Comparison of ENCODE assay signal across 8 cellular contexts in genomic region chr5:57383093-57383861, GRCh38.
A peak's percentile ranks its signal among the peaks of the same experiment; 100 is the strongest.
DNase-seq lines count a peak whose midpoint lies in the region; ATAC-seq, FAIRE-seq and TF ChIP-seq lines count a peak whose summit lies in the region.

No MANE protein-coding gene starts in this region.

- no peak overlapping the region for H3K4ac ChIP-seq in trophoblast cell (ENCODE audit: low read depth, low read length)

- H3K4me2 ChIP-seq in trophoblast cell (ENCODE audit: low read length), result no peak overlapping the region

- H3K23ac ChIP-seq in trophoblast cell (ENCODE audit: low read length), result no peak overlapping the region

- TF ChIP-seq CTCF in choroid plexus epithelial cell (conservative IDR thresholded peaks at IDR 0.05; ENCODE audit: low read depth, low read length), result peak; percentile 59

- peaks cover 3 to 7% of the 10 kb centered on the region in 2 experiments for H3K4me1 ChIP-seq in trophoblast cell (ENCODE audit: control insufficient read depth in 1 of 2, insufficient read depth in 2 of 2, low read length in 2 of 2)

- H3K79me1 ChIP-seq in trophoblast cell (ENCODE audit: low read length), result peaks cover 3% of the 10 kb centered on the region

- no peak overlapping the region for H4K8ac ChIP-seq in trophoblast cell (ENCODE audit: low read depth, low read length)

- peak; percentile 30 for FAIRE-seq in RCC 7860 (lab: Jason Lieb, UNC)

- peak; percentile 97 for DNase-seq in ELR (ENCODE audit: low read depth)
- peak; percentile 81 for DNase-seq in RCC 7860 (ENCODE audit: low spot score)
- peak; percentile 85 for DNase-seq in choroid plexus epithelial cell (ENCODE audit: low read depth)
- peak; percentile 93 to 96 for DNase-seq in trophoblast cell
- no peak for DNase-seq in NCI-H524 treated with DMSO at 0.1 percent for 48 hours (lab: John Stamatoyannopoulos, UW)
- DNase-seq in NCI-H774 (lab: John Stamatoyannopoulos, UW), result no peak

- H2BK5ac ChIP-seq in trophoblast cell (ENCODE audit: low read depth, low read length, poor library complexity), result no peak overlapping the region

- H3K4me3 ChIP-seq in choroid plexus epithelial cell (ENCODE audit: low read depth, low read length), result no peak overlapping the region
- H3K4me3 ChIP-seq in trophoblast cell (ENCODE audit: low read depth, low read length), result no peak overlapping the region

- WGBS in trophoblast cell (ENCODE audit: extremely low coverage, insufficient coverage, insufficient read length), result no CpG with 5 or more reads among the region's 9 CpGs

- H3K9ac ChIP-seq in trophoblast cell (ENCODE audit: low read length), result no peak overlapping the region

- no peak overlapping the region for H4K12ac ChIP-seq in trophoblast cell (ENCODE audit: low read depth, low read length)

- no peak overlapping the region for H2BK12ac ChIP-seq in trophoblast cell (ENCODE audit: low read length)

- no peaks in the 10 kb centered on the region for H3K27me3 ChIP-seq in trophoblast cell (ENCODE audit: insufficient read depth, low read length)

- H3K18ac ChIP-seq in trophoblast cell (ENCODE audit: low read length), result no peak overlapping the region

- H3K9me3 ChIP-seq in trophoblast cell (ENCODE audit: insufficient read depth, low read depth, low read length), result no peaks in the 10 kb centered on the region

- ATAC-seq in GM21526 (IDR thresholded peaks at IDR 0.05; ENCODE audit: low FRiP score, unreplicated experiment) (no peak), HG02610 (IDR thresholded peaks at IDR 0.05; ENCODE audit: unreplicated experiment) (no peak)

- H2AK5ac ChIP-seq in trophoblast cell (ENCODE audit: low read length), result no peak overlapping the region

- H3K27ac ChIP-seq in trophoblast cell (ENCODE audit: low read depth, low read length), result peak overlapping the region; percentile 6

- no peaks in the 10 kb centered on the region for H3K36me3 ChIP-seq in trophoblast cell (ENCODE audit: control insufficient read depth in 1 of 2, insufficient read depth in 2 of 2, low read length in 2 of 2)

- H3K14ac ChIP-seq in trophoblast cell (ENCODE audit: low read length), result no peak overlapping the region

- H2BK120ac ChIP-seq in trophoblast cell (ENCODE audit: insufficient read depth, low read length, poor library complexity), result no peak overlapping the region

- H3K79me2 ChIP-seq in trophoblast cell (ENCODE audit: control insufficient read depth, insufficient read depth, low read length, poor library complexity), result no peaks in the 10 kb centered on the region

- no peak overlapping the region for H2AFZ ChIP-seq in trophoblast cell (ENCODE audit: insufficient read depth, low read length, poor library complexity)

- no peak overlapping the region for H4K91ac ChIP-seq in trophoblast cell (ENCODE audit: low read depth, low read length)

Comparison
In these comparisons a context has a peak if more than half of its experiments do, and no peak if none do; other contexts are left out.
1. DNase-seq: peak in ELR (single experiment), RCC 7860 (single experiment), choroid plexus epithelial cell (single experiment) and trophoblast cell (2 of 2); none in NCI-H524 treated with DMSO at 0.1 percent for 48 hours (single experiment) and NCI-H774 (single experiment).